Comparison of ENCODE assay signal across 18 cellular contexts in genomic region chr11:78244080-78244479, GRCh38. TPM values are rescaled to one million over a fixed set of nuclear protein-coding genes. Genes with fewer than 3 reads are reported as not detected.
DNase-seq lines count a peak whose midpoint lies in the region.
"Had no signal": no experiment of that assay in that cellular context is flagged by ENCODE, and none has a peak within 500 bp of the region (broad histone marks: within the 10 kb centered on the region; RNA-seq: fewer than 3 reads in every experiment).

No MANE protein-coding gene starts in this region.

- H3K27me3 ChIP-seq in adipocyte (replicated peaks; ENCODE audit: control insufficient read depth, insufficient read depth, low read length): no peaks in the 10 kb centered on the region
- H3K27me3 ChIP-seq: BLaER1, esophagus squamous epithelium, neutrophil, stomach, vagina had no signal

- peak overlapping the region; percentile 8 for H3K4me3 Mint-ChIP-seq in activated CD4-positive, alpha-beta T cell treated with anti-CD3 and anti-CD28 coated beads, Interleukin-2, amount 10 ng/mL, durations not matched to agents 24 days and 14 days
- H3K4me3 Mint-ChIP-seq: activated CD4-positive, alpha-beta T cell treated with anti-CD3 and anti-CD28 coated beads, Interleukin-2, amount 10 ng/mL, durations not matched to agents 7 days and 5 days; effector memory CD8-positive, alpha-beta T cell had no signal

- H3K36me3 Mint-ChIP-seq in activated CD4-positive, alpha-beta T cell treated with anti-CD3 and anti-CD28 coated beads, Interleukin-2, amount 10 ng/mL, durations not matched to agents 24 days and 14 days (ENCODE audit: low read depth): peaks cover 66% of the 10 kb centered on the region

- peak overlapping the region; percentile 66 for H3K27ac ChIP-seq in substantia nigra (ENCODE audit: low read depth, low read length, poor library complexity, severe bottlenecking)
- H3K27ac ChIP-seq: BLaER1, esophagus squamous epithelium, stomach, vagina had no signal

- peaks cover 14% of the 10 kb centered on the region for H3K4me1 ChIP-seq in adipocyte (ENCODE audit: control insufficient read depth, insufficient read depth, low read length)
- H3K4me1 ChIP-seq: esophagus squamous epithelium, vagina had no signal

- intact Hi-C loops in activated CD4-positive, alpha-beta T cell treated with anti-CD3 and anti-CD28 coated beads, Interleukin-2, amount 10 ng/mL, durations not matched to agents 24 days and 14 days (cut with micrococcal nuclease): no loop called here

- peaks cover 13% of the 10 kb centered on the region for H3K9me3 Mint-ChIP-seq in activated CD4-positive, alpha-beta T cell treated with anti-CD3 and anti-CD28 coated beads, Interleukin-2, amount 10 ng/mL, durations not matched to agents 24 days and 14 days

- peaks cover 16% of the 10 kb centered on the region for H3K4me1 Mint-ChIP-seq in activated CD4-positive, alpha-beta T cell treated with anti-CD3 and anti-CD28 coated beads, Interleukin-2, amount 10 ng/mL, durations not matched to agents 24 days and 14 days

- peak overlapping the region; percentile 31 for H3K4me3 ChIP-seq in adipocyte (ENCODE audit: low read length)
- H3K4me3 ChIP-seq: BLaER1, esophagus squamous epithelium, stomach, vagina had no signal

- H3K27ac Mint-ChIP-seq in activated CD4-positive, alpha-beta T cell treated with anti-CD3 and anti-CD28 coated beads, Interleukin-2, amount 10 ng/mL, durations not matched to agents 24 days and 14 days: no peak overlapping the region
- H3K27ac Mint-ChIP-seq: activated CD4-positive, alpha-beta T cell treated with anti-CD3 and anti-CD28 coated beads, Interleukin-2, amount 10 ng/mL, durations not matched to agents 7 days and 5 days; effector memory CD8-positive, alpha-beta T cell had no signal

- no peak overlapping the region for H3K9ac ChIP-seq in adipocyte (ENCODE audit: low read length)
- H3K9ac ChIP-seq: BLaER1 had no signal

- H3K9me3 ChIP-seq in adipocyte (ENCODE audit: control insufficient read depth, low read length): peaks cover 7% of the 10 kb centered on the region
- H3K9me3 ChIP-seq: neutrophil, vagina had no signal

- H3K36me3 ChIP-seq in adipocyte (ENCODE audit: control insufficient read depth, insufficient read depth, low read length, severe bottlenecking): peaks cover 17% of the 10 kb centered on the region

- H3K27me3 Mint-ChIP-seq in activated CD4-positive, alpha-beta T cell treated with anti-CD3 and anti-CD28 coated beads, Interleukin-2, amount 10 ng/mL, durations not matched to agents 24 days and 14 days: no peaks in the 10 kb centered on the region
- H3K27me3 Mint-ChIP-seq: activated CD4-positive, alpha-beta T cell treated with anti-CD3 and anti-CD28 coated beads, Interleukin-2, amount 10 ng/mL, durations not matched to agents 7 days and 5 days; effector memory CD8-positive, alpha-beta T cell had no signal

- no peak for DNase-seq in activated CD4-positive, alpha-beta T cell treated with anti-CD3 and anti-CD28 coated beads, Interleukin-2, amount 10 ng/mL, durations not matched to agents 24 days and 14 days
- DNase-seq in activated CD4-positive, alpha-beta T cell treated with anti-CD3 and anti-CD28 coated beads for 1 hour: no peak
- DNase-seq in adipocyte (ENCODE audit: low read depth) (no peak), fibroblast of peridontal ligament (ENCODE audit: extremely low read depth) (peak; percentile 32), substantia nigra (lab: John Stamatoyannopoulos, UW) (peak in 1 of 49 donors; percentile 13), DMS53 (lab: John Stamatoyannopoulos, UW) (no peak), COLO829 (ENCODE audit: low spot score) (no peak)
- DNase-seq in activated CD4-positive, alpha-beta T cell treated with anti-CD3 and anti-CD28 coated beads, Interleukin-2, amount 50 U/mL, for 1 hour: no peak
- DNase-seq: activated CD4-positive, alpha-beta T cell treated with anti-CD3 and anti-CD28 coated beads, Interleukin-2, amount 10 ng/mL, durations not matched to agents 7 days and 5 days; activated CD8-positive, alpha-beta memory T cell treated with anti-CD3 and anti-CD28 coated beads, Interleukin-2, amount 50 U/mL, for 48 hours; activated gamma-delta T cell; effector memory CD8-positive, alpha-beta T cell; esophagus squamous epithelium; NCI-H1436; stomach had no signal

RNA-seq across cellular contexts. Expression of gene USP35, which starts 55.4 kb away (rescaled TPM):
- 10.4 and 13.1 TPM in 2 replicates for total RNA-seq in activated CD4-positive, alpha-beta T cell treated with anti-CD3 and anti-CD28 coated beads, Interleukin-2, amount 10 ng/mL, durations not matched to agents 24 days and 14 days

RNA-seq across cellular contexts. Expression of gene KCTD21, which starts 55.7 kb away (rescaled TPM):
- total RNA-seq in activated CD4-positive, alpha-beta T cell treated with anti-CD3 and anti-CD28 coated beads, Interleukin-2, amount 10 ng/mL, durations not matched to agents 24 days and 14 days: 11.7 and 12.0 TPM in 2 replicates
